In genomic region chr1:161554340-161554739, GRCh38 we compare ENCODE assay signal across 5 cellular contexts. TPM values are rescaled to one million over a fixed set of nuclear protein-coding genes. Genes with fewer than 3 reads are reported as not detected.
"Had no signal": no experiment of that assay in that cellular context is flagged by ENCODE, and none has a peak within 500 bp of the region (broad histone marks: within the 10 kb centered on the region; RNA-seq: fewer than 3 reads in every experiment).

No MANE protein-coding gene starts in this region.

RNA-seq across cellular contexts. Expression of gene FCGR3A, which starts 4.7 kb away (rescaled TPM):
- total RNA-seq: bronchial epithelial cell, epithelial cell of proximal tubule, fibroblast of villous mesenchyme, lung microvascular endothelial cell, mesothelial cell of epicardium had no signal

RNA-seq across cellular contexts. Expression of gene FCGR2A, which starts 49.1 kb away (rescaled TPM):
- total RNA-seq: bronchial epithelial cell, epithelial cell of proximal tubule had no signal
